ENCODE assay signal across 13 cellular contexts in genomic region chr4:89939994-89940393, GRCh38. TPM values are rescaled to one million over a fixed set of nuclear protein-coding genes. Genes with fewer than 3 reads are reported as not detected.
A peak's percentile ranks its signal among the peaks of the same experiment; 100 is the strongest.
DNase-seq lines count a peak whose midpoint lies in the region; ATAC-seq and TF ChIP-seq lines count a peak whose summit lies in the region.
"Had no signal": no experiment of that assay in that cellular context is flagged by ENCODE, and none has a peak within 500 bp of the region (broad histone marks: within the 10 kb centered on the region; RNA-seq: fewer than 3 reads in every experiment).

No MANE protein-coding gene starts in this region.

- CTCF ChIA-PET in GM10248 (lab: Yijun Ruan, JAX) = interaction anchor here (1.2 kb wide), 1 partner anchor 10 kb away, joined by 3 read pairs; no protein-coding TSS in a partner anchor

- H3K9ac ChIP-seq in OCI-LY3 (ENCODE audit: low read length) = no peak overlapping the region

- no peak overlapping the region for H3K27ac ChIP-seq in OCI-LY3 (ENCODE audit: low read length)
- H3K27ac ChIP-seq: Peyer's patch had no signal

- H3K27me3 ChIP-seq in OCI-LY3 (ENCODE audit: low read depth, low read length) = no peaks in the 10 kb centered on the region
- H3K27me3 ChIP-seq: Peyer's patch had no signal

- POLR2A ChIA-PET in GM10248 (lab: Yijun Ruan, JAX) = no interaction called here

- no peaks in the 10 kb centered on the region for H3K36me3 ChIP-seq in OCI-LY3 (replicated peaks; ENCODE audit: low read depth, low read length)
- H3K36me3 ChIP-seq: Peyer's patch had no signal

- TF ChIP-seq CTCF in OCI-LY3 (IDR thresholded peaks at IDR 0.05; ENCODE audit: low read depth, low read length) (no peak), lower leg skin (IDR thresholded peaks at IDR 0.05) (no peak), GM10248 (IDR thresholded peaks at IDR 0.05; ENCODE audit: control extremely low read depth, extremely low read depth, low read depth, missing control alignments) (no peak)

- H3K79me2 ChIP-seq in OCI-LY3 (ENCODE audit: low read length) = no peaks in the 10 kb centered on the region

- H3K9me3 ChIP-seq in OCI-LY3 (ENCODE audit: insufficient read depth, low read length) = no peaks in the 10 kb centered on the region
- H3K9me3 ChIP-seq: Peyer's patch had no signal

- intact Hi-C loops in lower leg skin (cut with DNase I; ENCODE audit: low total_unique reads) = no loop called here

- 0 out of 2 replicates have a peak overlapping the region, but pooled peaks have one; percentile 40 for H2AFZ ChIP-seq in OCI-LY3 (ENCODE audit: low read depth, low read length)

- H3K4me1 ChIP-seq in OCI-LY3 (ENCODE audit: low read length) = peaks cover 3% of the 10 kb centered on the region
- H3K4me1 ChIP-seq: Peyer's patch had no signal

- peak; percentile 28 to 36 for DNase-seq in SHP77 (lab: John Stamatoyannopoulos, UW)
- no peak for DNase-seq in SHP77 treated with DMSO at 0.1 percent for 48 hours (lab: John Stamatoyannopoulos, UW)
- DNase-seq in globus pallidus (ENCODE audit: low spot score) = peak; percentile 13
- peak; percentile 2 for DNase-seq in stromal cell of bone marrow (ENCODE audit: low read depth)
- DNase-seq in lower leg skin (ENCODE audit: low spot score in 2 of 2) = no peak
- no peak for DNase-seq in GM10248 (ENCODE audit: extremely low spot score)
- DNase-seq: erythroblast; occipital lobe; Peyer's patch; stimulated activated CD4-positive, alpha-beta T cell treated with anti-CD3 and anti-CD28 coated beads, Interleukin-4, amount 100 ng/mL, for 24 hours had no signal

- no peak for ATAC-seq in GM19467 (IDR thresholded peaks at IDR 0.05; ENCODE audit: unreplicated experiment)

- no peak overlapping the region for H3K4me3 ChIP-seq in OCI-LY3 (ENCODE audit: low read length)
- H3K4me3 ChIP-seq in lower leg skin (ENCODE audit: low read depth, poor library complexity, severe bottlenecking) = no peak overlapping the region
- H3K4me3 ChIP-seq: Peyer's patch had no signal

- TF ChIP-seq POLR2A in lower leg skin (IDR thresholded peaks at IDR 0.05) = no peak

- no peak overlapping the region for H3K4me2 ChIP-seq in OCI-LY3 (ENCODE audit: low read length)

- no peaks in the 10 kb centered on the region for H4K20me1 ChIP-seq in OCI-LY3 (ENCODE audit: insufficient read depth, low read length)

RNA-seq across cellular contexts. Expression of gene MMRN1, which starts 45.3 kb away (rescaled TPM):
- 10 to 100 TPM; 10.3 to 26.5 (median 20.5) TPM for total RNA-seq in lower leg skin
- total RNA-seq: M059J had no signal

Comparison
In these comparisons a context has a peak if more than half of its experiments do, and no peak if none do; other contexts are left out.
1. DNase-seq: peak in SHP77 (2 of 2), globus pallidus (single experiment) and stromal cell of bone marrow (single experiment); none in SHP77 treated with DMSO at 0.1 percent for 48 hours (single experiment), lower leg skin (0 of 2) and GM10248 (single experiment).